1 cellular context compared by ENCODE assay signal in the genomic region with DNA sequence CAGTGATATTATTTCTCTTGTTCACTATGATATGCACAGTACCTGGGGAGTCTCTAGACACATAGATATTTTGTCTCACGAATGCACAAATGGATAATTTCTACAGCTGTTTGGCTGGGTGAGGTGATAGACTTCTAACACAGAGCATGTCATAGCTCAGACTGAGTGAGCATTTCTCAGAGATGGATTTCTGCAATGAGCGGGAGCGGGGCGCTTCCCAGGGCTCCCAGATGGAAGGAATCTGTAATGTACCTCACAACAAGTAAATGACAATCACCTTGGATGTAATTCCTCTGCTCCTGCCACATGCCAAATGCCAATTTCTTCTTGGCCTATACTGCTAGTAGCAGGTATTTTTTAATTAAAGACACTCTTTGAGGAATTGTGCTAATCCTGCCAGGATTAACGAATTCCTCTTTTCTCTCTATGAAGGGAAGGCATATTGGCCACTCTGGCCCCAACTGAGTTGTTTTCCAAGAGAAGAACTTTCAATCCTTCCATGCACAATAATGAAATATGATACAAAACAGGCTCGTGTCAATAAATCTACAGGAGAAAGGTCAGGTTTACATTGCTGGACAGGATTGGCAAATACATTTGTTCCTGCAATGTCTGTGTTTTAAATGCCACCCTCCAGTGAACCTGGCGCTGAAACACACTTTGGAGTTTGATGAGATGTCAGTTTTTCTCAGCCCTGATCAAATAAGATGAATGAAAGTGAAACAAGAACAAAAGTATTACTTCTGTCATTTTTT.
TF ChIP-seq lines count a peak whose summit lies in the region.

No MANE protein-coding gene starts in this region.

TF ChIP-seq in HepG2, 621 proteins besides CTCF, POLR2A, EP300 and RAD21:
- TF ChIP-seq PAXIP1 (CRISPR knock-in tag; conservative IDR thresholded peaks at IDR 0.05) (0 out of 2 replicates have a peak, but pooled peaks have one; percentile 26), SIX1 (CRISPR knock-in tag; IDR thresholded peaks at IDR 0.05; ENCODE audit: borderline replicate concordance) (peak; percentile 63; the same call in 1 of the 2 replicates), ATF7 (IDR thresholded peaks at IDR 0.05) (no peak), ATF7 (CRISPR knock-in tag; IDR thresholded peaks at IDR 0.05) (no peak), HNRNPL (IDR thresholded peaks at IDR 0.05; ENCODE audit: low read depth, low read length) (no peak), SIX4 (CRISPR knock-in tag; IDR thresholded peaks at IDR 0.05) (peak; percentile 35; the same call in 1 of the 2 replicates), HNF4A (CRISPR knock-in tag; IDR thresholded peaks at IDR 0.05) (peak; percentile 48)
TF ChIP-seq in HepG2: peak in this region for 4.
